Comparison of ENCODE assay signal across 17 cellular contexts in genomic region chr15:93121089-93121488, GRCh38. TPM values are rescaled to one million over a fixed set of nuclear protein-coding genes. Genes with fewer than 3 reads are reported as not detected.
"Had no signal": no experiment of that assay in that cellular context is flagged by ENCODE, and none has a peak within 500 bp of the region (broad histone marks: within the 10 kb centered on the region; RNA-seq: fewer than 3 reads in every experiment).

No MANE protein-coding gene starts in this region.

- H3K27ac ChIP-seq: esophagus muscularis mucosa, hepatocyte, prostate gland had no signal

- H3K4me1 ChIP-seq: esophagus muscularis mucosa, prostate gland had no signal

- H3K9me3 ChIP-seq: esophagus muscularis mucosa, prostate gland had no signal

- DNase-seq: activated CD4-positive, alpha-beta T cell treated with anti-CD3 and anti-CD28 coated beads, Interleukin-2, amount 10 ng/mL, durations not matched to agents 24 days and 14 days; activated CD4-positive, CD25-positive, alpha-beta regulatory T cell; activated CD8-positive, alpha-beta memory T cell treated with anti-CD3 and anti-CD28 coated beads, Interleukin-2, amount 50 U/mL, for 4 hours; activated CD8-positive, alpha-beta T cell treated with anti-CD3 and anti-CD28 coated beads, Interleukin-2, amount 10 ng/mL, durations not matched to agents 7 days and 5 days; activated gamma-delta T cell treated with Interleukin-2 at 50 U/mL for 16 hours; activated T-cell treated with anti-CD3 and anti-CD28 coated beads, Interleukin-2, amount 50 U/mL, for 72 hours; amniotic stem cell; central memory CD4-positive, alpha-beta T cell; cortex of kidney; effector CD4-positive, alpha-beta T cell; islet precursor cell; right cardiac atrium had no signal

- H3K36me3 ChIP-seq: esophagus muscularis mucosa, prostate gland had no signal

- ATAC-seq: activated CD8-positive, alpha-beta T cell treated with anti-CD3 and anti-CD28 coated beads, Interleukin-2, amount 10 ng/mL, durations not matched to agents 7 days and 5 days; activated T-cell treated with anti-CD3 and anti-CD28 coated beads, Interleukin-2, amount 50 U/mL, for 72 hours; right cardiac atrium had no signal

- H3K4me3 ChIP-seq: esophagus muscularis mucosa, hepatocyte, prostate gland, smooth muscle cell had no signal

- H3K27me3 ChIP-seq: esophagus muscularis mucosa, hepatocyte had no signal

RNA-seq across cellular contexts. Expression of gene RGMA, which starts 32.1 kb away (rescaled TPM):
- total RNA-seq: activated CD8-positive, alpha-beta T cell treated with anti-CD3 and anti-CD28 coated beads, Interleukin-2, amount 10 ng/mL, durations not matched to agents 7 days and 5 days; fibroblast of villous mesenchyme had no signal
